7 cellular contexts compared by ENCODE assay signal in genomic region chr4:169660929-169661328, GRCh38. TPM values are rescaled to one million over a fixed set of nuclear protein-coding genes. Genes with fewer than 3 reads are reported as not detected.
DNase-seq lines count a peak whose midpoint lies in the region; ATAC-seq, FAIRE-seq and TF ChIP-seq lines count a peak whose summit lies in the region.

No MANE protein-coding gene starts in this region.

- H3K4me1 ChIP-seq in HCT116 (ENCODE audit: control insufficient read depth in 1 of 2, insufficient read depth in 2 of 2, low read length in 2 of 2) (peaks cover 32 to 44% of the 10 kb centered on the region in 2 experiments), PC-9 (replicated peaks; ENCODE audit: insufficient read depth) (peaks cover 47% of the 10 kb centered on the region), gastrocnemius medialis (peaks cover 43 to 60% of the 10 kb centered on the region in 2 donors)

- in situ Hi-C loops in gastrocnemius medialis (cut with MboI; ENCODE audit: low sequenced_read_pairs in 4 of 4), result no loop called here

- H3K4me2 ChIP-seq in HCT116 (ENCODE audit: low read length), result peak overlapping the region; percentile 86
- H3K4me2 ChIP-seq in PC-9, result peak overlapping the region; percentile 93

- no peak for FAIRE-seq in D721Med (lab: Jason Lieb, UNC)

- ATAC-seq in HCT116, result no peak
- ATAC-seq in gastrocnemius medialis, result no peak
- ATAC-seq in HG02981 (IDR thresholded peaks at IDR 0.05; ENCODE audit: unreplicated experiment), result no peak

- RAD21 ChIA-PET in HCT116 (lab: Charles Lee; ENCODE audit: low non-redundant PET in 1 of 2, low total read pairs in 2 of 2, uncharacterized antibody in 2 of 2, unreplicated experiment in 2 of 2), result no interaction called here

- BruUV-seq in HCT116 (replicated peaks; lab: Mats Ljungman, UMichigan) (no TSS peak), PC-9 (replicated peaks; lab: Mats Ljungman, UMichigan) (no TSS peak)

- TF ChIP-seq POLR2A in HCT116 (IDR thresholded peaks at IDR 0.05; ENCODE audit: borderline replicate concordance, extremely low read depth, insufficient read depth, insufficient read length), result no peak
- no peak for TF ChIP-seq POLR2A in gastrocnemius medialis (IDR thresholded peaks at IDR 0.05)

- H3K36me3 ChIP-seq in HCT116 (ENCODE audit: control insufficient read depth in 1 of 2, insufficient read depth in 2 of 2, low read length in 2 of 2) (no peaks in the 10 kb centered on the region), PC-9 (ENCODE audit: low read depth) (no peaks in the 10 kb centered on the region), gastrocnemius medialis (no peaks in the 10 kb centered on the region)

- CTCF ChIA-PET in HCT116 (lab: Charles Lee), result no interaction called here
- CTCF ChIA-PET in PC-9 (lab: Charles Lee), result no interaction called here

- POLR2A ChIA-PET in HCT116 (lab: Charles Lee), result interaction anchor here (1.1 to 3.6 kb wide), 4 partner anchors 11 to 48 kb away, joined by 3 to 17 read pairs (median 8); partner anchors contain the start of genes CLCN3 and NEK1
- POLR2A ChIA-PET in PC-9 (lab: Charles Lee; ENCODE audit: unreplicated experiment), result no interaction called here

- intact Hi-C loops in HCT116 (cut with micrococcal nuclease), result loop anchor here (1.0 to 2.0 kb wide), 2 partner anchors 41 to 48 kb away; partner anchors contain the start of genes CLCN3 and NEK1
- intact Hi-C loops in PC-9 (cut with micrococcal nuclease; ENCODE audit: unreplicated experiment), result loop anchor here (1.0 kb wide), 2 partner anchors 26 to 41 kb away; partner anchors contain the start of gene CLCN3
- intact Hi-C loops in gastrocnemius medialis (cut with DNase I; ENCODE audit: low total_unique reads), result loop anchor here (1.0 to 5.0 kb wide), 2 partner anchors 41 to 366 kb away; partner anchors contain the start of genes CLCN3 and MFAP3L

- peak overlapping the region; percentile 60 to 63; a peak in 3 of 4 replicates for H3K4me3 ChIP-seq in HCT116 (replicated peaks in 1 of 2; ENCODE audit: low read depth in 1 of 2, low read length in 2 of 2)
- peak overlapping the region; percentile 68; the same call in 1 of the 2 replicates for H3K4me3 ChIP-seq in PC-9
- H3K4me3 ChIP-seq in fibroblast of mammary gland (ENCODE audit: control insufficient read depth, low read depth, low read length), result peak overlapping the region; percentile 66
- H3K4me3 ChIP-seq in gastrocnemius medialis, result peak overlapping the region; percentile 49 to 61 (median 56)

- H3F3A ChIP-seq in PC-9 (ENCODE audit: insufficient read depth, low read depth), result peaks cover 23% of the 10 kb centered on the region

- TF ChIP-seq CTCF in HCT116 (IDR thresholded peaks at IDR 0.05 in 2 of 3, conservative IDR thresholded peaks at IDR 0.05 in 1 of 3; ENCODE audit: borderline replicate concordance in 1 of 3, insufficient read depth in 1 of 3, low read depth in 2 of 3, low read length in 2 of 3) (no peak), PC-9 (conservative IDR thresholded peaks at IDR 0.05) (no peak), fibroblast of mammary gland (conservative IDR thresholded peaks at IDR 0.05; ENCODE audit: control insufficient read depth, insufficient read depth, low read depth, low read length) (no peak), gastrocnemius medialis (IDR thresholded peaks at IDR 0.05 in 4 of 5, conservative IDR thresholded peaks at IDR 0.05 in 1 of 5) (no peak), D721Med (IDR thresholded peaks at IDR 0.05; ENCODE audit: insufficient read depth, missing control alignments) (no peak)

- TF ChIP-seq RAD21 in HCT116 (IDR thresholded peaks at IDR 0.05; ENCODE audit: low read depth), result no peak

- peaks cover 88% of the 10 kb centered on the region for H3K79me2 ChIP-seq in HCT116 (ENCODE audit: insufficient read depth, low read length)
- peaks cover 58% of the 10 kb centered on the region for H3K79me2 ChIP-seq in PC-9 (ENCODE audit: low read depth)

- H3K9me3 ChIP-seq in HCT116 (ENCODE audit: control insufficient read depth in 1 of 2, insufficient read depth in 1 of 2, low read depth in 1 of 2, low read length in 2 of 2), result no peaks in the 10 kb centered on the region
- H3K9me3 ChIP-seq in PC-9 (ENCODE audit: insufficient read depth, low read depth), result no peaks in the 10 kb centered on the region
- H3K9me3 ChIP-seq in gastrocnemius medialis, result no peaks in the 10 kb centered on the region

- H3K27ac ChIP-seq in HCT116 (ENCODE audit: low read depth, low read length) (peak overlapping the region; percentile 79; the same call in 1 of the 2 replicates), PC-9 (peak overlapping the region; percentile 98), gastrocnemius medialis (peak overlapping the region; percentile 79 to 85 (median 80))

- H3K27me3 ChIP-seq in HCT116 (ENCODE audit: insufficient read depth, low read length) (no peaks in the 10 kb centered on the region), PC-9 (ENCODE audit: insufficient read depth, low read depth) (no peaks in the 10 kb centered on the region), gastrocnemius medialis (no peaks in the 10 kb centered on the region)

- H3K9me2 ChIP-seq in HCT116 (ENCODE audit: insufficient read depth) (no peaks in the 10 kb centered on the region), PC-9 (ENCODE audit: insufficient read depth) (no peaks in the 10 kb centered on the region; the same call in 1 of the 2 replicates)

- no peak for DNase-seq in HCT116 (ENCODE audit: low read depth, low spot score)
- no peak for DNase-seq in PC-9
- no peak for DNase-seq in fibroblast of mammary gland (ENCODE audit: low read depth)
- DNase-seq in gastrocnemius medialis, result no peak
- no peak for DNase-seq in D721Med (ENCODE audit: insufficient read length, low spot score)
- DNase-seq in T-helper 9 cell, result no peak

- H3K9ac ChIP-seq in HCT116 (ENCODE audit: low read length), result peak overlapping the region; percentile 71; the same call in 1 of the 2 replicates

- H4K20me1 ChIP-seq in HCT116 (ENCODE audit: insufficient read depth) (no peaks in the 10 kb centered on the region), PC-9 (ENCODE audit: insufficient read depth) (no peaks in the 10 kb centered on the region)

- H2AFZ ChIP-seq in HCT116 (ENCODE audit: low read depth, low read length, poor library complexity, severe bottlenecking), result no peak overlapping the region
- H2AFZ ChIP-seq in PC-9, result no peak overlapping the region

TF ChIP-seq in HCT116, 20 proteins besides CTCF, POLR2A, EP300 and RAD21:
- TF ChIP-seq EZH2 (IDR thresholded peaks at IDR 0.05) (no peak), TCF7L2 (IDR thresholded peaks at IDR 0.05; ENCODE audit: borderline replicate concordance, extremely low read depth, insufficient read depth, insufficient read length) (no peak), CBX3 (IDR thresholded peaks at IDR 0.05; ENCODE audit: low read depth) (no peak), SIN3A (IDR thresholded peaks at IDR 0.05; ENCODE audit: low read depth) (no peak), CEBPB (IDR thresholded peaks at IDR 0.05; ENCODE audit: low read depth) (no peak), ZNF274 (IDR thresholded peaks at IDR 0.05; ENCODE audit: low read depth, low read length) (no peak), REST (IDR thresholded peaks at IDR 0.05; ENCODE audit: low read depth) (no peak), EGR1 (IDR thresholded peaks at IDR 0.05; ENCODE audit: low read depth) (no peak), JUND (IDR thresholded peaks at IDR 0.05) (no peak), MAX (IDR thresholded peaks at IDR 0.05) (no peak), YY1 (IDR thresholded peaks at IDR 0.05; ENCODE audit: extremely low read depth, insufficient replicate concordance, low read depth, low read length) (no peak)

RNA-seq across cellular contexts. Expression of gene CLCN3, which starts 40.6 kb away (rescaled TPM):
- 60.4 TPM for total RNA-seq in HCT116 (2021; ENCODE audit: unreplicated experiment)
- 37.7 and 38.0 TPM in 2 replicates for polyA plus RNA-seq in HCT116 (2012)
- 38.8 and 51.6 TPM in 2 replicates for total RNA-seq in PC-9 (2021)
- 10 to 100 TPM; 18.7 to 24.8 (median 20.5) TPM for total RNA-seq in gastrocnemius medialis

RNA-seq across cellular contexts. Expression of gene NEK1, which starts 48.5 kb away (rescaled TPM):
- 13.3 TPM for total RNA-seq in HCT116 (2021; ENCODE audit: unreplicated experiment)
- 3.3 and 4.3 TPM in 2 replicates for polyA plus RNA-seq in HCT116 (2012)
- total RNA-seq in PC-9 (2021), result 12.2 and 18.6 TPM in 2 replicates
- 10 to 100 TPM in 1 of 4 donors, 1 to 10 TPM in 3; 2.6 to 11.0 (median 3.9) TPM for total RNA-seq in gastrocnemius medialis
